8 cellular contexts compared by ENCODE assay signal in the genomic region with DNA sequence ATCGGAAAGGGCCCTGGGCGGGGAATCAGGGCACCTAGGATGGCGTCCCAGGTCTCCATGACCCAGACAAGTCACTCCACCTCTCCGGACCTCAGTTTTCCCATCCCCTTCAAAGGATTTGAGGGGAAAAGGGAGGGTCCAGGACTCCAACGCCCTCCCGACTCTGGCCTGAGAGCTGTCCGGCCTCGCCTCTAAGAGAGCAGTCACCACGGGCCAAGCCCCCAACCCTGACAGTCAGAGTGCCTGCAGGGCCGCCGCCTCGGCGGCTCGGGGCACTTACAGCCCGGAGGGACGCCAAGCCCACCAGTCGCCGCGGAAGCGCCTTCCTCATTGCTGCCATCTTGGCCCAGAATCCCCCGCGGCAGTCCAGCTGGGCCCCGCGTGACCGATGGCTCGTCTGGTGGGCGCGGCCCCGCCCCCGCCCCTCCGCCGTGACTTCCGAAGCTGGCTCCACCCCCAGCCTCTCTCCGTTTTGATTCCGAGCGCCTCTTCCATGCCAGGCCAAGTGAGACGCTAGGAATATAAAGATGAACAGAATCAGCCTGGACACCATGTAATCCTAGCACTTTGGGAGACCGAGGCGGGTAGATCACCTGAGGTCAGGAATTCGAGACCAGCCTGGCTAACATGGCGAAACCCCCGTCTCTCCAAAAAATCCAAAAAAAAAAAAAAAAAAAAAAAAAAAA. TPM values are rescaled to one million over a fixed set of nuclear protein-coding genes. Genes with fewer than 3 reads are reported as not detected.
DNase-seq lines count a peak whose midpoint lies in the region; ATAC-seq and TF ChIP-seq lines count a peak whose summit lies in the region.

A gene (minus strand): TSS at position 354 of the 686 bp plus-strand sequence. CDS start 14 bp downstream, at position 340.

- DNase-seq in NCI-H1417 (lab: John Stamatoyannopoulos, UW) (peak; percentile 89 to 93 (median 91)), NCI-H1417 treated with DMSO at 0.1 percent for 48 hours (lab: John Stamatoyannopoulos, UW) (no peak), NCI-H345 (lab: John Stamatoyannopoulos, UW) (peak; percentile 93), activated B cell treated with CpG ODN at 0.5 μM for 24 hours (peak; percentile 81), cardiac fibroblast (ENCODE audit: low read depth in 2 of 2) (peak; percentile 89 to 93), inferior parietal cortex (ENCODE audit: extremely low spot score) (peak; percentile 94), smooth muscle cell of the brain vasculature (ENCODE audit: low read depth, low spot score) (peak; percentile 76)

- POLR2A ChIA-PET in activated B cell treated with CpG ODN at 0.5 μM for 24 hours (lab: Charles Lee): interaction anchor here (0.6 to 3.8 kb wide), 32 partner anchors 9 to 1514 kb away, joined by 3 to 44 read pairs (median 5); a partner anchor contains a TSS

- ATAC-seq in HG03066 (IDR thresholded peaks at IDR 0.05; ENCODE audit: low read depth, unreplicated experiment): peak; percentile 89
- peak; percentile 95 for ATAC-seq in activated B cell treated with CpG ODN at 0.5 μM for 24 hours (ENCODE audit: low read depth)

- no peaks in the 10 kb centered on the region for H3K27me3 Mint-ChIP-seq in activated B cell treated with CpG ODN at 0.5 μM for 24 hours

- intact Hi-C loops in activated B cell treated with CpG ODN at 0.5 μM for 24 hours (cut with micrococcal nuclease): loop anchor here (1.0 kb wide), 5 partner anchors 13 to 91 kb away; a partner anchor contains a TSS

- no peaks in the 10 kb centered on the region for H3K9me3 Mint-ChIP-seq in activated B cell treated with CpG ODN at 0.5 μM for 24 hours

- CTCF ChIA-PET in activated B cell treated with CpG ODN at 0.5 μM for 24 hours (lab: Charles Lee): interaction anchor here (0.6 to 4.9 kb wide), 4 partner anchors 14 to 92 kb away, joined by 3 to 36 read pairs (median 4); no protein-coding TSS in a partner anchor

- H3K4me1 Mint-ChIP-seq in activated B cell treated with CpG ODN at 0.5 μM for 24 hours: peaks cover 20% of the 10 kb centered on the region

- H3K4me3 ChIP-seq in cardiac fibroblast (replicated peaks in 1 of 2; ENCODE audit: low read depth in 2 of 2, low read length in 2 of 2): peak within 1 kb of the TSS; percentile 79 to 98

- peak within 1 kb of the TSS; percentile 96 for H3K4me3 Mint-ChIP-seq in activated B cell treated with CpG ODN at 0.5 μM for 24 hours

- TF ChIP-seq CTCF in activated B cell treated with CpG ODN at 0.5 μM for 24 hours (IDR thresholded peaks at IDR 0.05) (no peak), cardiac fibroblast (IDR thresholded peaks at IDR 0.05; ENCODE audit: low read depth, low read length) (no peak)

- peaks cover 8% of the 10 kb centered on the region for H3K36me3 Mint-ChIP-seq in activated B cell treated with CpG ODN at 0.5 μM for 24 hours (ENCODE audit: low read depth)

- H3K27ac Mint-ChIP-seq in activated B cell treated with CpG ODN at 0.5 μM for 24 hours: peak within 1 kb of the TSS; percentile 95

RNA-seq across cellular contexts. Expression of the gene that starts here (rescaled TPM):
- 21.0 and 30.7 TPM in 2 replicates for total RNA-seq in activated B cell treated with CpG ODN at 0.5 μM for 24 hours
